ENCODE assay signal across 22 cellular contexts in genomic region chr1:30331415-30332065, GRCh38.
DNase-seq lines count a peak whose midpoint lies in the region; ATAC-seq and TF ChIP-seq lines count a peak whose summit lies in the region.
"Had no signal": no experiment of that assay in that cellular context is flagged by ENCODE, and none has a peak within 500 bp of the region (broad histone marks: within the 10 kb centered on the region; RNA-seq: fewer than 3 reads in every experiment).

No MANE protein-coding gene starts in this region.

- no peak for TF ChIP-seq EP300 in gastroesophageal sphincter (IDR thresholded peaks at IDR 0.05)

- no peak overlapping the region for H2AFZ ChIP-seq in mammary epithelial cell (ENCODE audit: low read depth, low read length)

- H3K9me3 ChIP-seq in breast epithelium (no peaks in the 10 kb centered on the region), mammary epithelial cell (replicated peaks; ENCODE audit: insufficient read depth, low read length) (no peaks in the 10 kb centered on the region), vagina (no peaks in the 10 kb centered on the region), gastroesophageal sphincter (no peaks in the 10 kb centered on the region)
- H3K9me3 ChIP-seq: MG63 had no signal

- H3K4me2 ChIP-seq in mammary epithelial cell (ENCODE audit: insufficient read depth, low read depth, low read length) = no peak overlapping the region

- H3K4me3 ChIP-seq in breast epithelium (no peak overlapping the region), mammary epithelial cell (replicated peaks in 1 of 3; ENCODE audit: insufficient read depth in 1 of 3, low read depth in 2 of 3, low read length in 3 of 3) (no peak overlapping the region), vagina (no peak overlapping the region), gastroesophageal sphincter (no peak overlapping the region)
- H3K4me3 ChIP-seq: MG63 had no signal

- dilution Hi-C loops in mammary epithelial cell (cut with HindIII; ENCODE audit: low sequenced_read_pairs) = no loop called here

- no peaks in the 10 kb centered on the region for H3K79me2 ChIP-seq in mammary epithelial cell (ENCODE audit: insufficient read depth, low read length)

- H3K4me1 Mint-ChIP-seq in MCF 10A (ENCODE audit: insufficient read depth, unreplicated experiment) = no peaks in the 10 kb centered on the region
- no peaks in the 10 kb centered on the region for H3K4me1 Mint-ChIP-seq in activated naive CD4-positive, alpha-beta T cell treated with anti-CD3 and anti-CD28 coated beads, Interleukin-2, amount 10 ng/mL, durations not matched to agents 7 days and 5 days
- H3K4me1 Mint-ChIP-seq: CD4-positive, CD25-positive, alpha-beta regulatory T cell had no signal

- H3K27ac Mint-ChIP-seq in MCF 10A (ENCODE audit: low read depth, unreplicated experiment) = no peak overlapping the region
- H3K27ac Mint-ChIP-seq in activated naive CD4-positive, alpha-beta T cell treated with anti-CD3 and anti-CD28 coated beads, Interleukin-2, amount 10 ng/mL, durations not matched to agents 7 days and 5 days = no peak overlapping the region
- H3K27ac Mint-ChIP-seq: CD4-positive, CD25-positive, alpha-beta regulatory T cell had no signal

- in situ Hi-C loops in mammary epithelial cell (cut with MboI; ENCODE audit: low sequenced_read_pairs in 2 of 2) = no loop called here

- BruUV-seq in MCF 10A (replicated peaks; lab: Mats Ljungman, UMichigan) = no TSS peak
- no TSS peak for BruUV-seq in mammary epithelial cell (replicated peaks; lab: Mats Ljungman, UMichigan)

- no peaks in the 10 kb centered on the region for H4K20me1 ChIP-seq in mammary epithelial cell (ENCODE audit: insufficient read depth, low read length)

- 54% methylated on average over 8 of the region's 8 CpGs for WGBS in mammary epithelial cell (ENCODE audit: low coverage, missing lambda C conversion rate)
- WGBS in gastroesophageal sphincter (ENCODE audit: low coverage in 1 of 2), 2 donors = 100% methylated on average over 1 of the region's 8 CpGs; no CpG with 5 or more reads in 1 of the 2 donors

- CTCF ChIA-PET in MCF 10A (lab: Yijun Ruan, JAX) (interaction anchor here (1.1 kb wide), 1 partner anchor 49 kb away, joined by 7 read pairs; no protein-coding TSS in a partner anchor), mammary epithelial cell (lab: Charles Lee; ENCODE audit: low non-redundant PET) (no interaction called here)
- CTCF ChIA-PET in activated naive CD4-positive, alpha-beta T cell treated with anti-CD3 and anti-CD28 coated beads, Interleukin-2, amount 10 ng/mL, durations not matched to agents 7 days and 5 days (lab: Charles Lee) = no interaction called here

- TF ChIP-seq CTCF in MCF 10A (IDR thresholded peaks at IDR 0.05; ENCODE audit: unreplicated experiment) = no peak
- TF ChIP-seq CTCF in breast epithelium (IDR thresholded peaks at IDR 0.05) = no peak
- no peak for TF ChIP-seq CTCF in mammary epithelial cell (conservative IDR thresholded peaks at IDR 0.05 in 1 of 2, IDR thresholded peaks at IDR 0.05 in 1 of 2; ENCODE audit: extremely low read depth in 1 of 2, insufficient read depth in 1 of 2, low read depth in 1 of 2, low read length in 2 of 2)
- TF ChIP-seq CTCF in foreskin keratinocyte (conservative IDR thresholded peaks at IDR 0.05) = no peak
- no peak for TF ChIP-seq CTCF in vagina (IDR thresholded peaks at IDR 0.05)
- TF ChIP-seq CTCF in gastroesophageal sphincter (IDR thresholded peaks at IDR 0.05) = no peak

- H3K27ac ChIP-seq in breast epithelium (no peak overlapping the region), mammary epithelial cell (ENCODE audit: insufficient read depth, low read depth, low read length) (no peak overlapping the region), foreskin keratinocyte (no peak overlapping the region), vagina (no peak overlapping the region), gastroesophageal sphincter (no peak overlapping the region)

- DNase-seq in MCF 10A (ENCODE audit: unreplicated experiment) = peak; percentile 15
- DNase-seq in breast epithelium (ENCODE audit: low spot score in 2 of 2) = no peak
- DNase-seq in mammary epithelial cell = peak; percentile 35
- DNase-seq in foreskin keratinocyte = peak; percentile 17 to 39
- DNase-seq in vagina (ENCODE audit: extremely low spot score in 2 of 2) = peak; percentile 58 to 80
- DNase-seq in activated naive CD4-positive, alpha-beta T cell treated with anti-CD3 and anti-CD28 coated beads, Interleukin-2, amount 10 ng/mL, durations not matched to agents 7 days and 5 days = no peak
- no peak for DNase-seq in NCI-H82 (lab: John Stamatoyannopoulos, UW)
- DNase-seq: 8988T; CD4-positive, CD25-positive, alpha-beta regulatory T cell; COR-L47; DMS 273 treated with DMSO at 0.1 percent for 48 hours; H7; Karpas-422; MG63; NCI-H1048; NCI-H146; NCI-H2081; NCI-H2171 treated with DMSO at 0.1 percent for 48 hours; NCI-H446; NK-92 treated with Interleukin-12 subunit alpha and Interleukin-12 subunit beta, amount 100 ng/mL, for 24 hours; Right ventricle myocardium superior had no signal

- POLR2A ChIA-PET in MCF 10A (lab: Yijun Ruan, JAX) = interaction anchor here (1.1 kb wide), 1 partner anchor 16 kb away, joined by 3 read pairs; no protein-coding TSS in a partner anchor

- intact Hi-C loops in MCF 10A (cut with micrococcal nuclease) = no loop called here
- intact Hi-C loops in breast epithelium (cut with DNase I; ENCODE audit: low total_unique reads) = no loop called here
- intact Hi-C loops in mammary epithelial cell (cut with micrococcal nuclease) = no loop called here
- intact Hi-C loops in vagina (cut with DNase I) = no loop called here

- no peaks in the 10 kb centered on the region for H3K36me3 ChIP-seq in breast epithelium
- no peaks in the 10 kb centered on the region for H3K36me3 ChIP-seq in mammary epithelial cell (ENCODE audit: insufficient read depth, low read length)
- no peaks in the 10 kb centered on the region for H3K36me3 ChIP-seq in vagina
- no peaks in the 10 kb centered on the region for H3K36me3 ChIP-seq in gastroesophageal sphincter
- H3K36me3 ChIP-seq: MG63 had no signal

- ATAC-seq in foreskin keratinocyte = peak; percentile 39
- ATAC-seq in gastroesophageal sphincter = no peak

- TF ChIP-seq POLR2A in breast epithelium (IDR thresholded peaks at IDR 0.05) (no peak), vagina (IDR thresholded peaks at IDR 0.05) (no peak), gastroesophageal sphincter (IDR thresholded peaks at IDR 0.05) (no peak)

- H3K9ac ChIP-seq in mammary epithelial cell (ENCODE audit: insufficient read depth, low read length) = no peak overlapping the region

- H3K27me3 ChIP-seq in breast epithelium = no peaks in the 10 kb centered on the region
- H3K27me3 ChIP-seq in mammary epithelial cell (ENCODE audit: insufficient read depth, low read length) = no peaks in the 10 kb centered on the region
- no peaks in the 10 kb centered on the region for H3K27me3 ChIP-seq in foreskin keratinocyte
- H3K27me3 ChIP-seq in vagina = no peaks in the 10 kb centered on the region
- H3K27me3 ChIP-seq in gastroesophageal sphincter = peaks cover 26% of the 10 kb centered on the region
- H3K27me3 ChIP-seq: MG63 had no signal

- no peaks in the 10 kb centered on the region for H3K36me3 Mint-ChIP-seq in MCF 10A (ENCODE audit: insufficient read depth, unreplicated experiment)
- H3K36me3 Mint-ChIP-seq in activated naive CD4-positive, alpha-beta T cell treated with anti-CD3 and anti-CD28 coated beads, Interleukin-2, amount 10 ng/mL, durations not matched to agents 7 days and 5 days = no peaks in the 10 kb centered on the region
- H3K36me3 Mint-ChIP-seq: CD4-positive, CD25-positive, alpha-beta regulatory T cell had no signal

- H3K27me3 Mint-ChIP-seq in MCF 10A (ENCODE audit: insufficient read depth, unreplicated experiment) = peaks cover 14% of the 10 kb centered on the region
- H3K27me3 Mint-ChIP-seq in activated naive CD4-positive, alpha-beta T cell treated with anti-CD3 and anti-CD28 coated beads, Interleukin-2, amount 10 ng/mL, durations not matched to agents 7 days and 5 days = peaks cover 9% of the 10 kb centered on the region
- H3K27me3 Mint-ChIP-seq: CD4-positive, CD25-positive, alpha-beta regulatory T cell had no signal

- no peak overlapping the region for H3K4me3 Mint-ChIP-seq in MCF 10A (ENCODE audit: unreplicated experiment)
- no peak overlapping the region for H3K4me3 Mint-ChIP-seq in activated naive CD4-positive, alpha-beta T cell treated with anti-CD3 and anti-CD28 coated beads, Interleukin-2, amount 10 ng/mL, durations not matched to agents 7 days and 5 days
- H3K4me3 Mint-ChIP-seq: CD4-positive, CD25-positive, alpha-beta regulatory T cell had no signal

- no peaks in the 10 kb centered on the region for H3K9me3 Mint-ChIP-seq in MCF 10A (ENCODE audit: unreplicated experiment)
- no peaks in the 10 kb centered on the region for H3K9me3 Mint-ChIP-seq in activated naive CD4-positive, alpha-beta T cell treated with anti-CD3 and anti-CD28 coated beads, Interleukin-2, amount 10 ng/mL, durations not matched to agents 7 days and 5 days

- H3K4me1 ChIP-seq in breast epithelium (no peaks in the 10 kb centered on the region), mammary epithelial cell (ENCODE audit: insufficient read depth, low read length) (no peaks in the 10 kb centered on the region), foreskin keratinocyte (no peaks in the 10 kb centered on the region), vagina (no peaks in the 10 kb centered on the region), gastroesophageal sphincter (no peaks in the 10 kb centered on the region)

Comparison
In these comparisons a context has a peak if more than half of its experiments do, and no peak if none do; other contexts are left out.
1. DNase-seq: peak in MCF 10A (single experiment), mammary epithelial cell (single experiment), foreskin keratinocyte (2 of 2) and vagina (2 of 2); none in breast epithelium (0 of 2), activated naive CD4-positive, alpha-beta T cell treated with anti-CD3 and anti-CD28 coated beads, Interleukin-2, amount 10 ng/mL, durations not matched to agents 7 days and 5 days (single experiment) and NCI-H82 (single experiment).